In genomic region chr16:27355610-27356009, GRCh38 we compare ENCODE assay signal across 8 cellular contexts. TPM values are rescaled to one million over a fixed set of nuclear protein-coding genes. Genes with fewer than 3 reads are reported as not detected.
DNase-seq lines count a peak whose midpoint lies in the region; ATAC-seq and TF ChIP-seq lines count a peak whose summit lies in the region.

No MANE protein-coding gene starts in this region.

- H3K27ac ChIP-seq in esophagus muscularis mucosa (replicated peaks in 1 of 4) = peak overlapping the region; percentile 20 to 54 (median 39)

- peak; percentile 66 for DNase-seq in stimulated activated CD4-positive, alpha-beta T cell treated with anti-CD3 and anti-CD28 coated beads, Interleukin-15, amount 100 ng/mL, for 24 hours
- DNase-seq in stimulated activated CD4-positive, alpha-beta T cell treated with anti-CD3 and anti-CD28 coated beads, Interleukin-12 subunit alpha, Interleukin-12 subunit beta, amount 100 ng/mL, for 4 hours = no peak
- DNase-seq in WTC11 (ENCODE audit: low spot score) (peak; percentile 80), esophagus muscularis mucosa (ENCODE audit: extremely low spot score) (no peak), progenitor cell of endocrine pancreas (ENCODE audit: low spot score, unreplicated experiment) (no peak), C1 segment of cervical spinal cord (lab: John Stamatoyannopoulos, UW) (no peak), OCI-M2 (lab: John Stamatoyannopoulos, UW; ENCODE audit: unreplicated experiment) (no peak)

- no peak overlapping the region for H3K4me3 ChIP-seq in esophagus muscularis mucosa

- intact Hi-C loops in esophagus muscularis mucosa (cut with DNase I) = no loop called here

- POLR2A ChIA-PET in WTC11 (lab: Charles Lee) = no interaction called here

- H3K27me3 Mint-ChIP-seq in WTC11 (ENCODE audit: low read depth) (no peaks in the 10 kb centered on the region), progenitor cell of endocrine pancreas (no peaks in the 10 kb centered on the region)

- no peak for TF ChIP-seq EP300 in esophagus muscularis mucosa (IDR thresholded peaks at IDR 0.05)

- ATAC-seq in WTC11 (peak; percentile 96), GM21737 (IDR thresholded peaks at IDR 0.05; ENCODE audit: unreplicated experiment) (no peak)

- peaks cover 66 to 100% (median 97%) of the 10 kb centered on the region in 4 donors for H3K36me3 ChIP-seq in esophagus muscularis mucosa

- TF ChIP-seq POLR2A in esophagus muscularis mucosa (IDR thresholded peaks at IDR 0.05; ENCODE audit: low read depth) = no peak

- H3K4me1 Mint-ChIP-seq in WTC11 = peaks cover 3% of the 10 kb centered on the region; the same call in 1 of the 2 replicates
- no peaks in the 10 kb centered on the region for H3K4me1 Mint-ChIP-seq in progenitor cell of endocrine pancreas (ENCODE audit: low read depth)

- H3K9me3 Mint-ChIP-seq in WTC11 = peaks cover 8% of the 10 kb centered on the region
- no peaks in the 10 kb centered on the region for H3K9me3 Mint-ChIP-seq in progenitor cell of endocrine pancreas (ENCODE audit: low read depth)

- CTCF ChIA-PET in WTC11 (lab: Charles Lee) = interaction anchor here (0.6 to 3.6 kb wide), 34 partner anchors 11 to 272 kb away, joined by 3 to 44 read pairs (median 4); partner anchors contain the start of gene KDM8

- no peak overlapping the region; the same call in 1 of the 2 replicates for H3K27ac Mint-ChIP-seq in WTC11
- H3K27ac Mint-ChIP-seq in progenitor cell of endocrine pancreas = no peak overlapping the region

- H3K36me3 Mint-ChIP-seq in WTC11 (peaks cover 52% of the 10 kb centered on the region), progenitor cell of endocrine pancreas (ENCODE audit: insufficient read depth) (peaks cover 37% of the 10 kb centered on the region)

- TF ChIP-seq CTCF in WTC11 (IDR thresholded peaks at IDR 0.05) (no peak), esophagus muscularis mucosa (IDR thresholded peaks at IDR 0.05) (peak; percentile 38 to 62 (median 42)), progenitor cell of endocrine pancreas (IDR thresholded peaks at IDR 0.05; ENCODE audit: unreplicated experiment) (peak; percentile 9)

- H3K9me3 ChIP-seq in esophagus muscularis mucosa = no peaks in the 10 kb centered on the region

- WGBS in esophagus muscularis mucosa = 69% methylated on average over 12 of the region's 12 CpGs

- H3K27me3 ChIP-seq in esophagus muscularis mucosa = no peaks in the 10 kb centered on the region

- no peaks in the 10 kb centered on the region for H3K4me1 ChIP-seq in esophagus muscularis mucosa

- H3K4me3 Mint-ChIP-seq in WTC11 (no peak overlapping the region), progenitor cell of endocrine pancreas (ENCODE audit: low read depth) (no peak overlapping the region)

TF ChIP-seq in WTC11, 78 proteins besides CTCF, POLR2A, EP300 and RAD21:
- TF ChIP-seq NR2C2 (CRISPR knock-in tag; IDR thresholded peaks at IDR 0.05) (no peak), ZNF317 (CRISPR knock-in tag; IDR thresholded peaks at IDR 0.05; ENCODE audit: borderline replicate concordance, low read depth) (no peak), PRRX2 (CRISPR knock-in tag; IDR thresholded peaks at IDR 0.05) (no peak), FOXJ3 (CRISPR knock-in tag; IDR thresholded peaks at IDR 0.05; ENCODE audit: borderline replicate concordance) (no peak), SMAD4 (CRISPR knock-in tag; IDR thresholded peaks at IDR 0.05) (no peak), MYBL2 (CRISPR knock-in tag; IDR thresholded peaks at IDR 0.05) (no peak)

RNA-seq across cellular contexts. Expression of gene IL4R, which starts 41.8 kb away (rescaled TPM):
- 22.2 to 28.7 TPM (median 22.4 TPM) in 3 replicates for total RNA-seq in WTC11 (2021)
- 100 to 1,000 TPM in 3 of 4 donors, 10 to 100 TPM in 1; 72.7 to 167 (median 116) TPM for total RNA-seq in esophagus muscularis mucosa
- total RNA-seq in progenitor cell of endocrine pancreas = 23.4 and 23.6 TPM in 2 replicates

RNA-seq across cellular contexts. Expression of gene IL21R, which starts 46.4 kb away (rescaled TPM):
- total RNA-seq in WTC11 (2021) = 0.27 to 0.70 TPM (median 0.32 TPM) in 3 replicates
- total RNA-seq in esophagus muscularis mucosa = under 1 TPM in 3 of 4 donors, not detected in 1; under 0.01 to 0.50 (median 0.17) TPM
- not detected in 2 replicates for total RNA-seq in progenitor cell of endocrine pancreas

Comparison
In these comparisons a context has a peak if more than half of its experiments do, and no peak if none do; other contexts are left out.
1. DNase-seq: peak in stimulated activated CD4-positive, alpha-beta T cell treated with anti-CD3 and anti-CD28 coated beads, Interleukin-15, amount 100 ng/mL, for 24 hours (single experiment) and WTC11 (single experiment); none in stimulated activated CD4-positive, alpha-beta T cell treated with anti-CD3 and anti-CD28 coated beads, Interleukin-12 subunit alpha, Interleukin-12 subunit beta, amount 100 ng/mL, for 4 hours (single experiment), esophagus muscularis mucosa (single experiment), progenitor cell of endocrine pancreas (single experiment), C1 segment of cervical spinal cord (0 of 14) and OCI-M2 (single experiment).